ENCODE assay signal across 21 cellular contexts in genomic region chr1:228041316-228041715, GRCh38. TPM values are rescaled to one million over a fixed set of nuclear protein-coding genes. Genes with fewer than 3 reads are reported as not detected.
"Had no signal": no experiment of that assay in that cellular context is flagged by ENCODE, and none has a peak within 500 bp of the region (broad histone marks: within the 10 kb centered on the region; RNA-seq: fewer than 3 reads in every experiment).

No MANE protein-coding gene starts in this region.

- FAIRE-seq: RCC 7860 had no signal

- H3K4me2 ChIP-seq: SK-N-SH had no signal

- H3K9ac ChIP-seq: SK-N-SH had no signal

- H3K9me3 ChIP-seq: SK-N-SH had no signal

- DNase-seq: KBM-7, MV-4-11, NCI-H1092, NCI-H1105 treated with DMSO at 0.1 percent for 48 hours, NCI-H1417 treated with DMSO at 0.1 percent for 48 hours, NCI-H146, NCI-H1694 treated with DMSO at 0.1 percent for 48 hours, NCI-H1930, NCI-H2081, NCI-H2107, NCI-H2227 treated with DMSO at 0.1 percent for 48 hours, NCI-H510A, NCI-H524 treated with DMSO at 0.1 percent for 48 hours, NCI-H69, NCI-H774, RPMI8226, SHP77, SK-N-SH, SW 1271 had no signal

RNA-seq across cellular contexts. Expression of gene WNT3A, which starts 34.5 kb away (rescaled TPM):
- polyA plus RNA-seq: IgD-negative memory B cell, SK-N-SH had no signal
